Comparison of ENCODE assay signal across 9 cellular contexts in the genomic region with DNA sequence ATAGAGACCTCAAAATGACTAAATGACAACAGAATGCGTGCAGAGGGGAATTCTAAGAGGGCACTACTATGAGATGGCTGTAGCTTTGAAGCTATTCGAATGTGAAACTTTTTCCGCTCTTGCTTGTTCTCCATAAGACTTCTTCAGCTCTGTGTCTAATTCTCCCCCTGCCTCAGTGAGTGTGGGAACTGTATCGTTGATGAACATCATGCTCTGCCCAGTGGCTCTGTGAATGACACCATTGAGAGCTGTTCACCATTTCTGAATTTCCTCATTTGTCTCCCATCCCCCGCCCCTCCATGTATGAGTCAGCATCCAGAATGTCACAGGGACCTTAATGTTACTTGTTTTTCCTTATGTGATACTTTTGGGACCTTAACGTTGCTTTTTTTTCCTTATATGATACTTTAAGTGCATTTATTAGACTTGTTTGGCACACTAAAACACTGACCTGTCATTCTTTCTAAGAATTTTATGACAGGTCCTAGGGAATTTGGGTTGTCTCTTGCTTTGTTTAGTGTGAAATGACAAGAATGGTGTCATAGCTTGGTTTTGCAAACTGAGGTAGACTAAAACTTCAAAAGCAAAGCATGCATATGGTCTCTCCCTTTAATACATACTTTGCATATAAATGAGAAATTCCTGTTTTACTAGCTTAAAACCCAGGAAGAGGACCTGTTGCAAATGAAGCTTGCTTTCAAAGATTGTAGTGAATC.
DNase-seq lines count a peak whose midpoint lies in the region; ATAC-seq and TF ChIP-seq lines count a peak whose summit lies in the region.
"Had no signal": no experiment of that assay in that cellular context is flagged by ENCODE, and none has a peak within 500 bp of the region (broad histone marks: within the 10 kb centered on the region; RNA-seq: fewer than 3 reads in every experiment).

No MANE protein-coding gene starts in this region.

- H3K27me3 ChIP-seq in RWPE2 (ENCODE audit: insufficient read depth, poor library complexity, severe bottlenecking) (no peaks in the 10 kb centered on the region), upper lobe of left lung (no peaks in the 10 kb centered on the region)

- H3K36me3 ChIP-seq in RWPE2 (ENCODE audit: low read depth) (peaks cover 31% of the 10 kb centered on the region), mesodermal cell (ENCODE audit: control insufficient read depth, insufficient read depth, low read length) (peaks cover 22% of the 10 kb centered on the region), upper lobe of left lung (no peaks in the 10 kb centered on the region)

- H3K4me3 ChIP-seq in RWPE2 (ENCODE audit: severe bottlenecking) = no peak overlapping the region
- H3K4me3 ChIP-seq in mesodermal cell (ENCODE audit: extremely low read depth, insufficient read depth, low read length, poor library complexity, severe bottlenecking) = no peak overlapping the region
- no peak overlapping the region for H3K4me3 ChIP-seq in upper lobe of left lung

- 21 to 37% methylated on average over 3 to 4 of the region's 6 CpGs for WGBS in mesodermal cell (ENCODE audit: insufficient coverage in 2 of 2), 2 experiments
- WGBS in upper lobe of left lung, 2 donors = 52 to 67% methylated on average over 6 of the region's 6 CpGs

- TF ChIP-seq CTCF in RWPE2 (IDR thresholded peaks at IDR 0.05; ENCODE audit: poor library complexity, severe bottlenecking) = no peak
- no peak for TF ChIP-seq CTCF in upper lobe of left lung (IDR thresholded peaks at IDR 0.05)
- no peak for TF ChIP-seq CTCF in GM20000 (IDR thresholded peaks at IDR 0.05; ENCODE audit: extremely low read depth, missing control alignments)

- TF ChIP-seq POLR2A in upper lobe of left lung (IDR thresholded peaks at IDR 0.05) = peak in 1 of 4 donors; percentile 36

- no peaks in the 10 kb centered on the region for H3K9me3 ChIP-seq in RWPE2 (ENCODE audit: severe bottlenecking)
- H3K9me3 ChIP-seq in mesodermal cell (ENCODE audit: control insufficient read depth, low read length) = peaks cover 4% of the 10 kb centered on the region
- H3K9me3 ChIP-seq in upper lobe of left lung = no peaks in the 10 kb centered on the region

- peak overlapping the region; percentile 99 for H3K27ac ChIP-seq in RWPE2 (ENCODE audit: poor library complexity, severe bottlenecking)
- H3K27ac ChIP-seq in mesodermal cell (ENCODE audit: low read depth, low read length, severe bottlenecking) = peak overlapping the region; percentile 94
- H3K27ac ChIP-seq in upper lobe of left lung = peak overlapping the region; percentile 70 to 84 (median 77)
- H3K27ac ChIP-seq: 22Rv1 had no signal

- TF ChIP-seq EP300 in upper lobe of left lung (IDR thresholded peaks at IDR 0.05) = peak in 1 of 4 donors; percentile 60

- peaks cover 91% of the 10 kb centered on the region for H3K4me1 ChIP-seq in RWPE2 (ENCODE audit: insufficient read depth, poor library complexity, severe bottlenecking)
- peaks cover 69% of the 10 kb centered on the region for H3K4me1 ChIP-seq in mesodermal cell (ENCODE audit: control insufficient read depth, insufficient read depth, low read length, poor library complexity, severe bottlenecking)
- H3K4me1 ChIP-seq in upper lobe of left lung = peaks cover 85 to 91% (median 87%) of the 10 kb centered on the region in 4 donors

- ATAC-seq in HG02759 (IDR thresholded peaks at IDR 0.05; ENCODE audit: unreplicated experiment) (peak; percentile 50), RWPE2 (ENCODE audit: low read depth) (no peak), upper lobe of left lung (ENCODE audit: low FRiP score in 2 of 2) (peak; percentile 58 to 64)

- DNase-seq in DMS 273 (lab: John Stamatoyannopoulos, UW; ENCODE audit: unreplicated experiment) = peak; percentile 43
- no peak for DNase-seq in DMS 273 treated with DMSO at 0.1 percent for 48 hours (lab: John Stamatoyannopoulos, UW)
- no peak for DNase-seq in RWPE2 (ENCODE audit: low spot score)
- peak; percentile 65 for DNase-seq in dermis blood vessel endothelial cell
- peak in 1 of 2 donors; percentile 86 for DNase-seq in upper lobe of left lung
- no peak for DNase-seq in GM20000 (ENCODE audit: low spot score)

Comparison
In these comparisons a context has a peak if more than half of its experiments do, and no peak if none do; other contexts are left out.
1. DNase-seq: peak in DMS 273 (single experiment) and dermis blood vessel endothelial cell (single experiment); none in DMS 273 treated with DMSO at 0.1 percent for 48 hours (single experiment), RWPE2 (single experiment) and GM20000 (single experiment).
2. Peak in every context shown above with its lines, with median percentiles within 50 percentile points of each other: H3K27ac ChIP-seq.